Comparison of ENCODE assay signal across 8 cellular contexts in genomic region chr22:29580200-29580810, GRCh38. TPM values are rescaled to one million over a fixed set of nuclear protein-coding genes. Genes with fewer than 3 reads are reported as not detected.
A peak's percentile ranks its signal among the peaks of the same experiment; 100 is the strongest.
DNase-seq lines count a peak whose midpoint lies in the region; ATAC-seq, FAIRE-seq and TF ChIP-seq lines count a peak whose summit lies in the region.

No MANE protein-coding gene starts in this region.

- intact Hi-C loops in kidney (cut with DNase I) (no loop called here), stomach (cut with DNase I; ENCODE audit: low total_unique reads) (no loop called here)

- H3K9me3 Mint-ChIP-seq in astrocyte (ENCODE audit: unreplicated experiment), result no peaks in the 10 kb centered on the region

- H3K36me3 ChIP-seq in astrocyte (ENCODE audit: insufficient read depth, low read length) (no peaks in the 10 kb centered on the region), kidney (ENCODE audit: control insufficient read depth in 1 of 2, insufficient read depth in 2 of 2, low read length in 2 of 2) (no peaks in the 10 kb centered on the region), stomach (no peaks in the 10 kb centered on the region)

- H3K27me3 ChIP-seq in astrocyte (ENCODE audit: insufficient read depth, low read length) (no peaks in the 10 kb centered on the region), stomach (no peaks in the 10 kb centered on the region)

- H3K4me3 ChIP-seq in GM08714 (ENCODE audit: low read length) (peak overlapping the region; percentile 84), astrocyte (ENCODE audit: insufficient read depth, low read depth, low read length) (peak overlapping the region; percentile 77), kidney (ENCODE audit: low read length in 2 of 2) (peak overlapping the region; percentile 59 to 78), stomach (peak overlapping the region; percentile 69 to 91 (median 79))

- no peak for TF ChIP-seq POLR2A in stomach (IDR thresholded peaks at IDR 0.05)

- 14 to 28% (median 22%) methylated on average over 7 to 8 of the region's 8 CpGs for WGBS in stomach, 5 donors

- in situ Hi-C loops in G401 (cut with HindIII; ENCODE audit: low sequenced_read_pairs), result no loop called here

- FAIRE-seq in astrocyte (lab: Jason Lieb, UNC) (no peak), kidney (lab: Jason Lieb, UNC) (no peak)

- H3K27ac ChIP-seq in astrocyte (ENCODE audit: low read depth, low read length) (no peak overlapping the region), kidney (ENCODE audit: low read depth in 2 of 2, low read length in 2 of 2) (peak overlapping the region; percentile 26 to 80), stomach (peak overlapping the region; percentile 47 to 78 (median 70))

- H3K9me3 ChIP-seq in astrocyte (ENCODE audit: insufficient read depth, low read depth, low read length) (no peaks in the 10 kb centered on the region), kidney (ENCODE audit: control insufficient read depth in 1 of 2, low read length in 2 of 2) (no peaks in the 10 kb centered on the region), stomach (no peaks in the 10 kb centered on the region)

- TF ChIP-seq CTCF in astrocyte (IDR thresholded peaks at IDR 0.05; ENCODE audit: insufficient read depth, low read depth, low read length), result no peak
- no peak for TF ChIP-seq CTCF in kidney (IDR thresholded peaks at IDR 0.05; ENCODE audit: borderline replicate concordance, extremely low read depth, insufficient read depth)
- TF ChIP-seq CTCF in stomach (IDR thresholded peaks at IDR 0.05), result no peak

- ATAC-seq in GM21737 (IDR thresholded peaks at IDR 0.05; ENCODE audit: unreplicated experiment), result no peak
- ATAC-seq in HG02798 (IDR thresholded peaks at IDR 0.05; ENCODE audit: poor library complexity, unreplicated experiment), result no peak

- no peaks in the 10 kb centered on the region for H3K36me3 Mint-ChIP-seq in astrocyte (ENCODE audit: low read depth, unreplicated experiment)

- DNase-seq in HT-29 (ENCODE audit: low spot score) (peak; percentile 9), astrocyte (ENCODE audit: low read depth) (no peak), kidney (no peak), stomach (no peak), G401 (ENCODE audit: low spot score) (no peak)

- H3K4me2 ChIP-seq in astrocyte (ENCODE audit: low read length), result peak overlapping the region; percentile 100

- H4K20me1 ChIP-seq in astrocyte (ENCODE audit: insufficient read depth, low read length), result no peaks in the 10 kb centered on the region

- H3K4me3 Mint-ChIP-seq in astrocyte (ENCODE audit: unreplicated experiment), result peak overlapping the region; percentile 95

- H3K4me1 ChIP-seq in astrocyte (ENCODE audit: insufficient read depth, low read length) (peaks cover 9% of the 10 kb centered on the region), kidney (ENCODE audit: control insufficient read depth in 1 of 2, insufficient read depth in 1 of 2, low read depth in 1 of 2, low read length in 2 of 2) (peaks cover 0 to 9% of the 10 kb centered on the region in 2 donors), stomach (peaks cover 0 to 21% (median 18%) of the 10 kb centered on the region in 4 donors)

- peak overlapping the region; percentile 63 for H3K27ac Mint-ChIP-seq in astrocyte (ENCODE audit: unreplicated experiment)

- peak overlapping the region; percentile 79 for H2AFZ ChIP-seq in astrocyte (ENCODE audit: low read depth, low read length)

- no peaks in the 10 kb centered on the region for H3K27me3 Mint-ChIP-seq in astrocyte (ENCODE audit: low read depth, unreplicated experiment)

- peaks cover 12% of the 10 kb centered on the region for H3K79me2 ChIP-seq in astrocyte (ENCODE audit: insufficient read depth, low read length)

- H3K9ac ChIP-seq in astrocyte (ENCODE audit: low read length), result peak overlapping the region; percentile 88
- peak overlapping the region; percentile 54 to 85 for H3K9ac ChIP-seq in kidney (ENCODE audit: low read length in 2 of 2)

- no peak for TF ChIP-seq EP300 in stomach (IDR thresholded peaks at IDR 0.05)

- peaks cover 6% of the 10 kb centered on the region for H3K4me1 Mint-ChIP-seq in astrocyte (ENCODE audit: low read depth, unreplicated experiment)

RNA-seq across cellular contexts. Expression of gene NIPSNAP1, which starts 0.6 kb away (rescaled TPM):
- total RNA-seq in HT-29 (2014; rRNA removed; shearing (Covaris generic)), result 88.2 and 108 TPM in 2 replicates
- 84.7 and 85.4 TPM in 2 replicates for total RNA-seq in astrocyte
- total RNA-seq in kidney, result 48.8 TPM
- polyA plus RNA-seq in kidney (ENCODE audit: insufficient read depth, low read depth, low replicate concordance), result 136 TPM
- total RNA-seq in stomach, result 10 to 100 TPM in 4 of 5 donors, 1 to 10 TPM in 1; 7.1 to 58.9 (median 24.4) TPM
- 10 to 100 TPM; 23.1 to 37.3 (median 30.7) TPM for polyA plus RNA-seq in stomach
- 187 and 209 TPM in 2 replicates for total RNA-seq in G401 (2014; rRNA removed; shearing (Covaris generic))

RNA-seq across cellular contexts. Expression of gene NF2, which starts 23.1 kb away (rescaled TPM):
- 47.0 and 51.5 TPM in 2 replicates for total RNA-seq in HT-29 (2014; rRNA removed; shearing (Covaris generic))
- 84.8 and 93.4 TPM in 2 replicates for total RNA-seq in astrocyte
- 60.6 TPM for total RNA-seq in kidney
- 15.4 TPM for polyA plus RNA-seq in kidney (ENCODE audit: insufficient read depth, low read depth, low replicate concordance)
- 10 to 100 TPM; 16.9 to 37.6 (median 20.3) TPM for total RNA-seq in stomach
- 1 to 10 TPM; 5.8 to 8.4 (median 8.3) TPM for polyA plus RNA-seq in stomach
- 54.7 and 77.1 TPM in 2 replicates for total RNA-seq in G401 (2014; rRNA removed; shearing (Covaris generic))

RNA-seq across cellular contexts. Expression of gene THOC5, which starts 26.7 kb away (rescaled TPM):
- 43.5 and 63.9 TPM in 2 replicates for total RNA-seq in HT-29 (2014; rRNA removed; shearing (Covaris generic))
- total RNA-seq in astrocyte, result 85.0 and 92.5 TPM in 2 replicates
- total RNA-seq in kidney, result 37.9 TPM
- polyA plus RNA-seq in kidney (ENCODE audit: insufficient read depth, low read depth, low replicate concordance), result 23.1 TPM
- total RNA-seq in stomach, result 100 to 1,000 TPM in 1 of 5 donors, 10 to 100 TPM in 4; 19.3 to 123 (median 54.9) TPM
- 10 to 100 TPM; 18.2 to 31.6 (median 21.8) TPM for polyA plus RNA-seq in stomach
- 58.9 and 62.6 TPM in 2 replicates for total RNA-seq in G401 (2014; rRNA removed; shearing (Covaris generic))
